Comparison of ENCODE assay signal across 15 cellular contexts in the genomic region with DNA sequence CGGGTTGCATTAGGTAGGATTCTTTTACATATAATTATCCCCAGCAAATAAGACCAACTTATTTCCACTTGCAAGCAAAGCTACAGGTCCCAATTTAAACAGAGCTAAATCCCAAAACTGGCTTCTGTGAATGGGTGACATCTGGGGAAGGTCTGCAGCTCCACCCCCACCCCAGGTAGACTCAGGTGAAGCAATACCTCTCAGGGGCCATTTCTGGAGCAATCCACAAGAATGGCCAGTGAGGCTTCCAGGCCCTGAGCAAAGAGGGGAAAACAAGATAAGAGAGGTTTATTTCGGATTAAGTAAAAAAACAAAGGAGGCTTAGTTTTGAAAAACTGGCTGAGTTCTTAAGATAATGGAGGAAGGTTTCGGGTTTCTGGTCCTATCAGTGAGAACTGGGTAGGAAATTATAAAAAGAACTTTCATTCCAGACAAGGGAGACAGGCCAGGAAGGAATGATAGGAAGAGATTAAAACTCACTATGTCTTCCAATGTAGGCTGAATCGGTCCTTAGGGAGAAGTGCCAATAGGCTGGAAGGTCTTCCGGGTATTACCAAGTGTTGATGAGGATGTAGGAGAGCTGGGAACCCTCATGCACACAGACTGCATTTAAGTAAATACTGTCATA.
"Had no signal": no experiment of that assay in that cellular context is flagged by ENCODE, and none has a peak within 500 bp of the region (broad histone marks: within the 10 kb centered on the region; RNA-seq: fewer than 3 reads in every experiment).

No MANE protein-coding gene starts in this region.

- H3K27ac Mint-ChIP-seq: activated CD4-positive, alpha-beta T cell treated with anti-CD3 and anti-CD28 coated beads for 36 hours; activated naive CD8-positive, alpha-beta T cell treated with anti-CD3 and anti-CD28 coated beads, Interleukin-2, amount 50 U/mL, for 24 hours; activated T-helper 1 cell treated with anti-CD3 and anti-CD28 coated beads, Interleukin-12 subunit alpha, Interleukin-12 subunit beta, Interleukin-2, Interleukin-4 antibody, amounts not matched to agents 30 ng/mL and 10 ng/mL and 1 ng/mL, durations not matched to agents 14 hours and 24 hours and 36 hours; naive thymus-derived CD4-positive, alpha-beta T cell had no signal

- H3K36me3 Mint-ChIP-seq: naive thymus-derived CD4-positive, alpha-beta T cell had no signal

- H3K9me3 Mint-ChIP-seq: activated naive CD8-positive, alpha-beta T cell treated with anti-CD3 and anti-CD28 coated beads, Interleukin-2, amount 50 U/mL, for 24 hours; activated T-helper 1 cell treated with anti-CD3 and anti-CD28 coated beads, Interleukin-12 subunit alpha, Interleukin-12 subunit beta, Interleukin-2, Interleukin-4 antibody, amounts not matched to agents 30 ng/mL and 10 ng/mL and 1 ng/mL, durations not matched to agents 14 hours and 24 hours and 36 hours had no signal

- H3K9me3 ChIP-seq: transverse colon had no signal

- H3K27me3 Mint-ChIP-seq: activated CD4-positive, alpha-beta T cell treated with anti-CD3 and anti-CD28 coated beads for 36 hours had no signal

- H3K4me1 Mint-ChIP-seq: activated CD4-positive, alpha-beta T cell treated with anti-CD3 and anti-CD28 coated beads for 36 hours; activated naive CD8-positive, alpha-beta T cell treated with anti-CD3 and anti-CD28 coated beads, Interleukin-2, amount 50 U/mL, for 24 hours; naive thymus-derived CD4-positive, alpha-beta T cell had no signal

- H3K27me3 ChIP-seq: transverse colon had no signal

- H3K36me3 ChIP-seq: transverse colon had no signal

- DNase-seq: activated CD4-positive, alpha-beta T cell treated with anti-CD3 and anti-CD28 coated beads for 36 hours; activated naive CD4-positive, alpha-beta T cell treated with Interleukin-2 at 50 U/mL for 16 hours; activated naive CD8-positive, alpha-beta T cell treated with anti-CD3 and anti-CD28 coated beads, Interleukin-2, amount 50 U/mL, for 24 hours; central memory CD4-positive, alpha-beta T cell; cortex of kidney; effector CD8-positive, alpha-beta T cell; hypothalamus; naive thymus-derived CD4-positive, alpha-beta T cell; stimulated activated CD4-positive, alpha-beta T cell treated with anti-CD3 and anti-CD28 coated beads, Interleukin-2, amount 100 ng/mL, for 24 hours; stimulated activated naive CD4-positive, alpha-beta T cell; substantia nigra; T1000; transverse colon had no signal

- H3K4me3 Mint-ChIP-seq: activated CD4-positive, alpha-beta T cell treated with anti-CD3 and anti-CD28 coated beads for 36 hours; activated naive CD8-positive, alpha-beta T cell treated with anti-CD3 and anti-CD28 coated beads, Interleukin-2, amount 50 U/mL, for 24 hours; activated T-helper 1 cell treated with anti-CD3 and anti-CD28 coated beads, Interleukin-12 subunit alpha, Interleukin-12 subunit beta, Interleukin-2, Interleukin-4 antibody, amounts not matched to agents 30 ng/mL and 10 ng/mL and 1 ng/mL, durations not matched to agents 14 hours and 24 hours and 36 hours; naive thymus-derived CD4-positive, alpha-beta T cell had no signal

- H3K4me3 ChIP-seq: lung, transverse colon had no signal
